In the genomic region with DNA sequence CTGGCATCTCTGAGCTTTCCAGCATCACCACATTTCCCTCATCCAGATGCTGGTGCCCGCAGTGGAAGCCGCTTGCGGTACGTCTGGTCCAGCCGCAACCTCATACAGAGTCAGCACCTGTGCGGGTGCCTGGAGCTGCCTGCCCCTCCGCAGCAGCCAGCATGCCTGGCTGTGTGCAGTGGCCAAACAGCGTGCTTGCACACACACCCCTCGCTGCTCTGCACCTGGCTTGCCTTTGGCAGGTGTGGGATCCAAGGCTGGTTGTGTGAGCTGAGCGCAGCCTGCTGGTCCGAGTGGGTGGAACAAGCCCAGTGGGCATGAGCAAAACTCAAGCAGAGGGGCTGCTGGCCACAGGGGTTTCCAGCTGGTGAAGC, we compare ENCODE assay signal across 10 cellular contexts. TPM values are rescaled to one million over a fixed set of nuclear protein-coding genes. Genes with fewer than 3 reads are reported as not detected.
A peak's percentile ranks its signal among the peaks of the same experiment; 100 is the strongest.
DNase-seq lines count a peak whose midpoint lies in the region; ATAC-seq and TF ChIP-seq lines count a peak whose summit lies in the region.
"Had no signal": no experiment of that assay in that cellular context is flagged by ENCODE, and none has a peak within 500 bp of the region (broad histone marks: within the 10 kb centered on the region; RNA-seq: fewer than 3 reads in every experiment).

No MANE protein-coding gene starts in this region.

- DNase-seq in activated CD4-positive, alpha-beta memory T cell treated with anti-CD3 and anti-CD28 coated beads for 36 hours = peak; percentile 25
- no peak for DNase-seq in activated CD4-positive, alpha-beta memory T cell treated with anti-CD3 and anti-CD28 coated beads, Interleukin-2, amount 10 ng/mL, durations not matched to agents 7 days and 5 days
- DNase-seq in NCI-H69 (lab: John Stamatoyannopoulos, UW) = peak; percentile 97
- peak; percentile 64 for DNase-seq in ecto neural progenitor cell (ENCODE audit: low spot score)
- peak; percentile 72 for DNase-seq in spleen
- DNase-seq in AG08396 (ENCODE audit: low spot score) = no peak
- DNase-seq: central memory CD4-positive, alpha-beta T cell had no signal

- H3K4me1 Mint-ChIP-seq in activated CD4-positive, alpha-beta memory T cell treated with anti-CD3 and anti-CD28 coated beads for 36 hours (ENCODE audit: low read depth) = peaks cover 6% of the 10 kb centered on the region
- peaks cover 8% of the 10 kb centered on the region for H3K4me1 Mint-ChIP-seq in activated CD4-positive, alpha-beta memory T cell treated with anti-CD3 and anti-CD28 coated beads, Interleukin-2, amount 10 ng/mL, durations not matched to agents 7 days and 5 days

- TF ChIP-seq CTCF in spleen (IDR thresholded peaks at IDR 0.05 in 8 of 11, conservative IDR thresholded peaks at IDR 0.05 in 3 of 11) = no peak

- no peaks in the 10 kb centered on the region for H3K36me3 ChIP-seq in spleen
- H3K36me3 ChIP-seq: BLaER1 had no signal

- ATAC-seq in GM19023 (IDR thresholded peaks at IDR 0.05; ENCODE audit: unreplicated experiment) (no peak), HG02870 (IDR thresholded peaks at IDR 0.05; ENCODE audit: unreplicated experiment) (no peak)

- no peaks in the 10 kb centered on the region for H3K36me3 Mint-ChIP-seq in activated CD4-positive, alpha-beta memory T cell treated with anti-CD3 and anti-CD28 coated beads for 36 hours
- H3K36me3 Mint-ChIP-seq in activated CD4-positive, alpha-beta memory T cell treated with anti-CD3 and anti-CD28 coated beads, Interleukin-2, amount 10 ng/mL, durations not matched to agents 7 days and 5 days (ENCODE audit: low read depth) = no peaks in the 10 kb centered on the region

- no peak overlapping the region for H3K27ac ChIP-seq in spleen
- H3K27ac ChIP-seq: BLaER1 had no signal

- no peak overlapping the region for H3K4me3 Mint-ChIP-seq in activated CD4-positive, alpha-beta memory T cell treated with anti-CD3 and anti-CD28 coated beads for 36 hours
- H3K4me3 Mint-ChIP-seq in activated CD4-positive, alpha-beta memory T cell treated with anti-CD3 and anti-CD28 coated beads, Interleukin-2, amount 10 ng/mL, durations not matched to agents 7 days and 5 days = no peak overlapping the region

- peaks cover 0 to 9% (median 0%) of the 10 kb centered on the region in 7 donors for H3K27me3 ChIP-seq in spleen (replicated peaks in 1 of 7)
- H3K27me3 ChIP-seq: BLaER1 had no signal

- H3K27ac Mint-ChIP-seq in activated CD4-positive, alpha-beta memory T cell treated with anti-CD3 and anti-CD28 coated beads for 36 hours = no peak overlapping the region
- no peak overlapping the region for H3K27ac Mint-ChIP-seq in activated CD4-positive, alpha-beta memory T cell treated with anti-CD3 and anti-CD28 coated beads, Interleukin-2, amount 10 ng/mL, durations not matched to agents 7 days and 5 days

- intact Hi-C loops in activated CD4-positive, alpha-beta memory T cell treated with anti-CD3 and anti-CD28 coated beads for 36 hours (cut with micrococcal nuclease) = no loop called here
- intact Hi-C loops in spleen (cut with DNase I; ENCODE audit: low total_unique reads) = loop anchor here (10.0 kb wide), 1 partner anchor 99 kb away; no protein-coding TSS in a partner anchor

- H3K9me3 ChIP-seq in spleen = no peaks in the 10 kb centered on the region

- no peak overlapping the region for H3K4me3 ChIP-seq in spleen
- H3K4me3 ChIP-seq: BLaER1 had no signal

- no peak for TF ChIP-seq POLR2A in spleen (IDR thresholded peaks at IDR 0.05)

- CTCF ChIA-PET in activated CD4-positive, alpha-beta memory T cell treated with anti-CD3 and anti-CD28 coated beads for 36 hours (lab: Charles Lee) = interaction anchor here (0.6 to 3.3 kb wide), 11 partner anchors 10 to 172 kb away, joined by 3 to 28 read pairs (median 6); a partner anchor contains a TSS
- CTCF ChIA-PET in activated CD4-positive, alpha-beta memory T cell treated with anti-CD3 and anti-CD28 coated beads, Interleukin-2, amount 10 ng/mL, durations not matched to agents 7 days and 5 days (lab: Charles Lee) = interaction anchor here (0.8 to 9.6 kb wide), 8 partner anchors 8 to 172 kb away, joined by 3 to 231 read pairs (median 4); a partner anchor contains a TSS

- H3K27me3 Mint-ChIP-seq in activated CD4-positive, alpha-beta memory T cell treated with anti-CD3 and anti-CD28 coated beads for 36 hours = peaks cover 10% of the 10 kb centered on the region
- no peaks in the 10 kb centered on the region for H3K27me3 Mint-ChIP-seq in activated CD4-positive, alpha-beta memory T cell treated with anti-CD3 and anti-CD28 coated beads, Interleukin-2, amount 10 ng/mL, durations not matched to agents 7 days and 5 days

- WGBS in spleen, 5 donors = 75 to 90% (median 85%) methylated on average over 7 to 11 of the region's 11 CpGs

- no peaks in the 10 kb centered on the region for H3K9me3 Mint-ChIP-seq in activated CD4-positive, alpha-beta memory T cell treated with anti-CD3 and anti-CD28 coated beads for 36 hours
- no peaks in the 10 kb centered on the region for H3K9me3 Mint-ChIP-seq in activated CD4-positive, alpha-beta memory T cell treated with anti-CD3 and anti-CD28 coated beads, Interleukin-2, amount 10 ng/mL, durations not matched to agents 7 days and 5 days

- POLR2A ChIA-PET in activated CD4-positive, alpha-beta memory T cell treated with anti-CD3 and anti-CD28 coated beads for 36 hours (lab: Charles Lee) = interaction anchor here (1.0 to 2.5 kb wide), 3 partner anchors 163 to 172 kb away, joined by 4 to 11 read pairs (median 5); a partner anchor contains a TSS
- POLR2A ChIA-PET in activated CD4-positive, alpha-beta memory T cell treated with anti-CD3 and anti-CD28 coated beads, Interleukin-2, amount 10 ng/mL, durations not matched to agents 7 days and 5 days (lab: Charles Lee) = interaction anchor here (0.9 to 3.4 kb wide), 5 partner anchors 9 to 163 kb away, joined by 3 to 25 read pairs (median 3); a partner anchor contains a TSS

- H3K4me1 ChIP-seq in spleen = peaks cover 9 to 21% (median 19%) of the 10 kb centered on the region in 6 donors

RNA-seq across cellular contexts. Expression of a gene that starts 3.1 kb away (rescaled TPM):
- total RNA-seq in activated CD4-positive, alpha-beta memory T cell treated with anti-CD3 and anti-CD28 coated beads for 36 hours = 1 to 10 TPM; 9.6 to 9.8 TPM
- total RNA-seq in activated CD4-positive, alpha-beta memory T cell treated with anti-CD3 and anti-CD28 coated beads, Interleukin-2, amount 10 ng/mL, durations not matched to agents 7 days and 5 days = 10 to 100 TPM; 11.0 to 11.7 TPM
- 10 to 100 TPM; 13.4 to 18.6 (median 16.0) TPM for total RNA-seq in spleen
- polyA plus RNA-seq in spleen = 1 to 10 TPM; 5.0 to 8.5 (median 6.3) TPM

RNA-seq across cellular contexts. Expression of a gene that starts 32.9 kb away (rescaled TPM):
- 10 to 100 TPM; 42.8 to 46.9 TPM for total RNA-seq in activated CD4-positive, alpha-beta memory T cell treated with anti-CD3 and anti-CD28 coated beads for 36 hours
- total RNA-seq in activated CD4-positive, alpha-beta memory T cell treated with anti-CD3 and anti-CD28 coated beads, Interleukin-2, amount 10 ng/mL, durations not matched to agents 7 days and 5 days = 10 to 100 TPM; 17.6 to 19.2 TPM
- 10 to 100 TPM; 18.4 to 37.7 (median 23.8) TPM for total RNA-seq in spleen
- 10 to 100 TPM; 10.7 to 16.5 (median 11.1) TPM for polyA plus RNA-seq in spleen

Comparison
In these comparisons a context has a peak if more than half of its experiments do, and no peak if none do; other contexts are left out.
1. DNase-seq: peak in activated CD4-positive, alpha-beta memory T cell treated with anti-CD3 and anti-CD28 coated beads for 36 hours (single experiment), NCI-H69 (single experiment), ecto neural progenitor cell (single experiment) and spleen (single experiment); none in activated CD4-positive, alpha-beta memory T cell treated with anti-CD3 and anti-CD28 coated beads, Interleukin-2, amount 10 ng/mL, durations not matched to agents 7 days and 5 days (single experiment) and AG08396 (single experiment).